Comparison of ENCODE assay signal across 22 cellular contexts in the genomic region with DNA sequence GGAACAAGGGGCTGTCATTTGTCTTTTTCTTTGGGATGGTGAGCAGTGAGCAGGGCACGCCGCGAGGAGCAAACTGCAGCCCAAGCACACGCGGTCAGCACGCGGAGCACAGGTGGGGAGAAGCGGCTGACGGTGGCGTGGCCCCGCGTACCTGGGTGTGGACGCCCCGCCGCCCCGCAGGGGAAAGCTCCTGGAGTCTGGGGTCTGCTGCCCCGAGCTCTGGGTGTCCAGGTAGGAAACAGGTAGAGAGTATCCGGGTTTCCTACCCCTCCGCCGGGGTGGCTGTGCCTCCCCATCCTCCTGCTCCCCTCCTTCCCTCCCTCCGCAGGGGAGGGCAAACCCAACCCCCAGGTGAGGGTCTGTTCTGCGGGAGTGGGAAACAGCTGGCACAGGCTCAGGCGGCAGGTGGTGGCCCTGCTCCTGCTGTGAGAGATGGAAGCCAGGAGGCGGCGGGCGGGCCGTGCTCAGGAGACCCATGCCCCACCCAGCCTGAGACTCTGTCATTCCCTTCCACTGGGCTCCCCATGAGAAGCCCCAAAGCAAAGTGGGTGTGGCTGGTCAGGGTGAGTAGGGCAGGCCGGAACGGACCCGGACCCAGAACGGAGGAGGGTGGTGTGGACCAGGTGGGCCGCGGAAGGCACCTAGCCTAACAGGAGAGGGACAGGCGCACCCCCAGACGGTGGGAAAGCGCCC. TPM values are rescaled to one million over a fixed set of nuclear protein-coding genes. Genes with fewer than 3 reads are reported as not detected.
DNase-seq lines count a peak whose midpoint lies in the region; TF ChIP-seq lines count a peak whose summit lies in the region.
"Had no signal": no experiment of that assay in that cellular context is flagged by ENCODE, and none has a peak within 500 bp of the region (broad histone marks: within the 10 kb centered on the region; RNA-seq: fewer than 3 reads in every experiment).

No MANE protein-coding gene starts in this region.

- peak; percentile 77 for DNase-seq in NCI-H2107 (lab: John Stamatoyannopoulos, UW)
- peak; percentile 66 for DNase-seq in WERI-Rb-1
- peak; percentile 67 for DNase-seq in spleen
- no peak for DNase-seq in activated T-cell treated with anti-CD3 and anti-CD28 coated beads, Interleukin-2, amount 50 U/mL, for 1 hour
- DNase-seq in NCI-H774 (lab: John Stamatoyannopoulos, UW) = no peak
- no peak for DNase-seq in UCSD-AML1 (lab: John Stamatoyannopoulos, UW; ENCODE audit: unreplicated experiment)
- DNase-seq: activated gamma-delta T cell treated with Interleukin-2 at 50 U/mL for 16 hours; activated naive CD8-positive, alpha-beta T cell treated with anti-CD3 and anti-CD28 coated beads, Interleukin-2, amount 50 U/mL, for 24 hours; activated T-cell treated with anti-CD3 and anti-CD28 coated beads, Interleukin-2, amount 50 U/mL, for 24 hours; CD4-positive, CD25-positive, alpha-beta regulatory T cell; effector CD8-positive, alpha-beta T cell; erythroblast; IMR-90; mesenchymal stem cell; NCI-H1092 treated with DMSO at 0.1 percent for 48 hours; occipital lobe; T-helper 1 cell had no signal

- H3K36me3 ChIP-seq in KOPT-K1 (ENCODE audit: insufficient read depth, low read length) (no peaks in the 10 kb centered on the region), WERI-Rb-1 (no peaks in the 10 kb centered on the region), spleen (no peaks in the 10 kb centered on the region)
- H3K36me3 ChIP-seq: heart left ventricle, SJCRH30, thoracic aorta had no signal

- TF ChIP-seq CTCF in WERI-Rb-1 (IDR thresholded peaks at IDR 0.05; ENCODE audit: low read depth, low read length) = no peak
- no peak for TF ChIP-seq CTCF in spleen (IDR thresholded peaks at IDR 0.05 in 8 of 11, conservative IDR thresholded peaks at IDR 0.05 in 3 of 11)

- peak overlapping the region; percentile 99 for H3K27ac ChIP-seq in KOPT-K1 (ENCODE audit: low read depth, low read length, poor library complexity, severe bottlenecking)
- peak overlapping the region; percentile 51 for H3K27ac ChIP-seq in WERI-Rb-1
- no peak overlapping the region for H3K27ac ChIP-seq in spleen
- H3K27ac ChIP-seq: SJCRH30, thoracic aorta had no signal

- TF ChIP-seq POLR2A in spleen (IDR thresholded peaks at IDR 0.05) = no peak

- intact Hi-C loops in spleen (cut with DNase I; ENCODE audit: low total_unique reads) = no loop called here

- H3K9me3 ChIP-seq in KOPT-K1 (ENCODE audit: insufficient read depth, low read length, poor library complexity, severe bottlenecking) (no peaks in the 10 kb centered on the region), WERI-Rb-1 (ENCODE audit: severe bottlenecking) (no peaks in the 10 kb centered on the region), spleen (no peaks in the 10 kb centered on the region)
- H3K9me3 ChIP-seq: heart left ventricle, SJCRH30, thoracic aorta had no signal

- H3K27me3 ChIP-seq in WERI-Rb-1 (ENCODE audit: insufficient read depth, low read depth, severe bottlenecking) = no peaks in the 10 kb centered on the region
- no peaks in the 10 kb centered on the region for H3K27me3 ChIP-seq in spleen (replicated peaks in 1 of 7)
- H3K27me3 ChIP-seq: heart left ventricle, SJCRH30 had no signal

- H3K4me1 ChIP-seq in spleen = peaks cover 0 to 14% (median 0%) of the 10 kb centered on the region in 6 donors

- WGBS in spleen, 5 donors = 95 to 96% (median 96%) methylated on average over 35 to 36 of the region's 36 CpGs

- H3K4me3 ChIP-seq in WERI-Rb-1 (ENCODE audit: low read depth, low read length) (no peak overlapping the region), spleen (no peak overlapping the region)
- H3K4me3 ChIP-seq: heart left ventricle, SJCRH30, smooth muscle cell, thoracic aorta had no signal

RNA-seq across cellular contexts. Expression of gene CGNL1, which starts 56.9 kb away (rescaled TPM):
- under 1 TPM; 0.20 to 0.73 (median 0.51) TPM for total RNA-seq in spleen
- under 1 TPM; 0.07 to 0.38 (median 0.21) TPM for polyA plus RNA-seq in spleen
- total RNA-seq: CD4-positive, CD25-positive, alpha-beta regulatory T cell had no signal
- polyA plus RNA-seq: CD4-positive, CD25-positive, alpha-beta regulatory T cell had no signal

Comparison
In these comparisons a context has a peak if more than half of its experiments do, and no peak if none do; other contexts are left out.
1. H3K27ac ChIP-seq: peak in KOPT-K1 (single experiment) and WERI-Rb-1 (single experiment); none in spleen (0 of 8).
2. DNase-seq: peak in NCI-H2107 (single experiment), WERI-Rb-1 (single experiment) and spleen (single experiment); none in activated T-cell treated with anti-CD3 and anti-CD28 coated beads, Interleukin-2, amount 50 U/mL, for 1 hour (single experiment), NCI-H774 (single experiment) and UCSD-AML1 (single experiment).